ENCODE assay signal across 23 cellular contexts in genomic region chr10:50025627-50026026, GRCh38.
"Had no signal": no experiment of that assay in that cellular context is flagged by ENCODE, and none has a peak within 500 bp of the region (broad histone marks: within the 10 kb centered on the region; RNA-seq: fewer than 3 reads in every experiment).

No MANE protein-coding gene starts in this region.

- H3K4me3 ChIP-seq: colonic mucosa, esophagus squamous epithelium, gastrocnemius medialis, heart right ventricle, left lung, lower lobe of right lung, mucosa of descending colon had no signal

- H3K4me3 Mint-ChIP-seq: dendritic cell treated with granulocyte-macrophage colony-stimulating factor and Interleukin-4, amounts not matched to agents 40 ng/mL and 50 ng/mL, for 4 days; effector memory CD8-positive, alpha-beta T cell; endodermal cell; mesothelial cell of epicardium had no signal

- H3K4me1 Mint-ChIP-seq: endodermal cell, mesothelial cell of epicardium had no signal

- H3K27ac ChIP-seq: colonic mucosa, epithelial cell of prostate, esophagus squamous epithelium, gastrocnemius medialis, heart right ventricle, left lung, lower lobe of right lung had no signal

- H3K27me3 ChIP-seq: colonic mucosa had no signal

- DNase-seq: colonic mucosa; cortex of kidney; effector CD8-positive, alpha-beta T cell; effector memory CD8-positive, alpha-beta T cell; endodermal cell; erythroblast; esophagus squamous epithelium; foreskin fibroblast; foreskin melanocyte; gastrocnemius medialis; glutamatergic neuron; head of caudate nucleus; heart right ventricle; hippocampal formation; left cardiac atrium; left lung; left ventricle myocardium superior; lower lobe of right lung; mesenchymal stem cell; mucosa of descending colon had no signal

- H3K9me3 ChIP-seq: colonic mucosa, esophagus squamous epithelium, gastrocnemius medialis, heart right ventricle, left lung, lower lobe of right lung, mucosa of descending colon had no signal

- H3K36me3 Mint-ChIP-seq: mesothelial cell of epicardium had no signal

- ATAC-seq: effector memory CD8-positive, alpha-beta T cell; gastrocnemius medialis; left cardiac atrium; left lung; left ventricle myocardium superior; lower lobe of right lung; mucosa of descending colon had no signal

- H3K9me3 Mint-ChIP-seq: dendritic cell treated with granulocyte-macrophage colony-stimulating factor and Interleukin-4, amounts not matched to agents 40 ng/mL and 50 ng/mL, for 4 days; effector memory CD8-positive, alpha-beta T cell; endodermal cell had no signal

- H3K27ac Mint-ChIP-seq: dendritic cell treated with granulocyte-macrophage colony-stimulating factor and Interleukin-4, amounts not matched to agents 40 ng/mL and 50 ng/mL, for 4 days; effector memory CD8-positive, alpha-beta T cell; endodermal cell; mesothelial cell of epicardium had no signal

- H3K36me3 ChIP-seq: colonic mucosa, esophagus squamous epithelium, gastrocnemius medialis, heart right ventricle, left lung, lower lobe of right lung had no signal

- H3K4me1 ChIP-seq: colonic mucosa, esophagus squamous epithelium, gastrocnemius medialis, heart right ventricle, left lung, lower lobe of right lung had no signal
